Comparison of ENCODE assay signal across 34 cellular contexts in genomic region chr4:45569619-45570018, GRCh38.
DNase-seq lines count a peak whose midpoint lies in the region; ATAC-seq, FAIRE-seq and TF ChIP-seq lines count a peak whose summit lies in the region.
"Had no signal": no experiment of that assay in that cellular context is flagged by ENCODE, and none has a peak within 500 bp of the region (broad histone marks: within the 10 kb centered on the region; RNA-seq: fewer than 3 reads in every experiment).

No MANE protein-coding gene starts in this region.

- H3K27ac ChIP-seq in HepG2 (ENCODE audit: extremely low read length, insufficient read depth, low read length) (no peak overlapping the region), right lobe of liver (no peak overlapping the region), IMR-90 (ENCODE audit: insufficient read depth, low read length) (no peak overlapping the region), K562 (ENCODE audit: extremely low read depth, low read depth, low read length) (no peak overlapping the region), kidney (ENCODE audit: low read depth in 2 of 2, low read length in 2 of 2) (no peak overlapping the region)
- H3K27ac ChIP-seq: 22Rv1; A549; BLaER1; BLaER1 treated with 17β-estradiol and CSF1 and Interleukin-3, amounts not matched to agents 10 nM and 100 nM; C4-2B had no signal

- H3K4me1 ChIP-seq in HepG2 (ENCODE audit: insufficient read depth, low read length) (no peaks in the 10 kb centered on the region), right lobe of liver (no peaks in the 10 kb centered on the region), IMR-90 (ENCODE audit: control insufficient read depth, insufficient read depth, low read length) (no peaks in the 10 kb centered on the region), K562 (replicated peaks in 1 of 2; ENCODE audit: control insufficient read depth in 2 of 2, insufficient read depth in 2 of 2, low read length in 2 of 2) (no peaks in the 10 kb centered on the region), kidney (ENCODE audit: control insufficient read depth in 1 of 2, insufficient read depth in 1 of 2, low read depth in 1 of 2, low read length in 2 of 2) (no peaks in the 10 kb centered on the region)
- H3K4me1 ChIP-seq: A549; BE2C; BLaER1; BLaER1 treated with 17β-estradiol and CSF1 and Interleukin-3, amounts not matched to agents 10 nM and 100 nM; Caco-2 had no signal

- no peaks in the 10 kb centered on the region for H3K9me3 ChIP-seq in HepG2 (ENCODE audit: low read length)
- H3K9me3 ChIP-seq in right lobe of liver = no peaks in the 10 kb centered on the region
- no peaks in the 10 kb centered on the region; the same call in 1 of the 2 replicates for H3K9me3 ChIP-seq in IMR-90 (ENCODE audit: control insufficient read depth, insufficient read depth, low read length)
- no peaks in the 10 kb centered on the region for H3K9me3 ChIP-seq in K562 (replicated peaks; ENCODE audit: control insufficient read depth, insufficient read depth, low read depth, low read length)
- H3K9me3 ChIP-seq in kidney (ENCODE audit: control insufficient read depth in 1 of 2, low read length in 2 of 2) = no peaks in the 10 kb centered on the region
- H3K9me3 ChIP-seq: A549, BE2C, BLaER1, Caco-2 had no signal

- H3K4me3 ChIP-seq in HepG2 (replicated peaks in 1 of 3; ENCODE audit: insufficient read depth in 1 of 3, low read depth in 2 of 3, low read length in 3 of 3) (no peak overlapping the region), right lobe of liver (no peak overlapping the region), IMR-90 (ENCODE audit: insufficient read depth, low read depth, low read length) (no peak overlapping the region), K562 (no peak overlapping the region), kidney (ENCODE audit: low read length in 2 of 2) (no peak overlapping the region)
- H3K4me3 ChIP-seq: A549; BLaER1; BLaER1 treated with 17β-estradiol and CSF1 and Interleukin-3, amounts not matched to agents 10 nM and 100 nM had no signal

- H3K23ac ChIP-seq in IMR-90 (ENCODE audit: low read depth, low read length) = no peak overlapping the region

- no peak overlapping the region for H3K56ac ChIP-seq in IMR-90 (ENCODE audit: extremely low read depth, insufficient read depth, low read length)

- no peak overlapping the region for H2BK5ac ChIP-seq in IMR-90 (ENCODE audit: low read depth, low read length, poor library complexity, severe bottlenecking)

- H2AFZ ChIP-seq in HepG2 (ENCODE audit: low read length) (no peak overlapping the region), IMR-90 (replicated peaks; ENCODE audit: low read length, poor library complexity) (no peak overlapping the region), K562 (ENCODE audit: low read depth, low read length) (no peak overlapping the region)

- no peak overlapping the region for H2AK9ac ChIP-seq in IMR-90 (replicated peaks; ENCODE audit: low read depth, low read length, poor library complexity)

- H3K79me2 ChIP-seq in HepG2 (ENCODE audit: insufficient read depth, low read length) (no peaks in the 10 kb centered on the region), K562 (ENCODE audit: control insufficient read depth, insufficient read depth, low read length) (no peaks in the 10 kb centered on the region)

- no peak for TF ChIP-seq POLR2A in HepG2 (IDR thresholded peaks at IDR 0.05; ENCODE audit: insufficient read depth in 1 of 2, low read depth in 2 of 2, low read length in 2 of 2)
- no peak for TF ChIP-seq POLR2A in right lobe of liver (IDR thresholded peaks at IDR 0.05)
- no peak for TF ChIP-seq POLR2A in IMR-90 (IDR thresholded peaks at IDR 0.05; ENCODE audit: low read depth, low read length)
- no peak for TF ChIP-seq POLR2A in K562 (conservative IDR thresholded peaks at IDR 0.05)

- no peak overlapping the region for H3K14ac ChIP-seq in IMR-90 (replicated peaks; ENCODE audit: low read depth, low read length)

- no peak overlapping the region for H3K18ac ChIP-seq in IMR-90 (ENCODE audit: low read depth, low read length)

- H3K4me2 ChIP-seq in HepG2 (ENCODE audit: low read depth, low read length) (no peak overlapping the region), IMR-90 (ENCODE audit: low read depth, low read length) (no peak overlapping the region), K562 (ENCODE audit: insufficient read depth, low read length) (no peak overlapping the region)
- H3K4me2 ChIP-seq: A549; BLaER1; BLaER1 treated with 17β-estradiol and CSF1 and Interleukin-3, amounts not matched to agents 10 nM and 100 nM had no signal

- H3K4ac ChIP-seq in IMR-90 (ENCODE audit: low read depth, low read length) = no peak overlapping the region

- intact Hi-C loops in HepG2 (cut with micrococcal nuclease; ENCODE audit: unreplicated experiment) (no loop called here), right lobe of liver (cut with DNase I) (no loop called here), IMR-90 (cut with micrococcal nuclease) (no loop called here), K562 (cut with micrococcal nuclease) (no loop called here), kidney (cut with DNase I) (no loop called here)

- H4K20me1 ChIP-seq in HepG2 (ENCODE audit: insufficient read depth, low read length) (no peaks in the 10 kb centered on the region), IMR-90 (ENCODE audit: insufficient read depth, low read length) (no peaks in the 10 kb centered on the region), K562 (replicated peaks; ENCODE audit: control insufficient read depth, insufficient read depth, low read length) (no peaks in the 10 kb centered on the region)
- H4K20me1 ChIP-seq: BLaER1; BLaER1 treated with 17β-estradiol and CSF1 and Interleukin-3, amounts not matched to agents 10 nM and 100 nM had no signal

- no peak overlapping the region for H2BK15ac ChIP-seq in IMR-90 (ENCODE audit: low read depth, low read length)

- no TSS peak for BruUV-seq in HepG2 (replicated peaks; lab: Mats Ljungman, UMichigan)
- no TSS peak for BruUV-seq in IMR-90 (replicated peaks; lab: Mats Ljungman, UMichigan)
- BruUV-seq in K562 (replicated peaks; lab: Mats Ljungman, UMichigan) = no TSS peak

- CTCF ChIA-PET in HepG2 (lab: Yijun Ruan, JAX; ENCODE audit: low intra/inter-chr PET ratio, low total read pairs) = no interaction called here
- CTCF ChIA-PET in IMR-90 (lab: Yijun Ruan, JAX) = no interaction called here
- CTCF ChIA-PET in K562 (lab: Yijun Ruan, JAX; ENCODE audit: low intra/inter-chr PET ratio) = no interaction called here

- no peak for ATAC-seq in HepG2
- no peak for ATAC-seq in right lobe of liver
- ATAC-seq in IMR-90 (ENCODE audit: low read depth) = no peak
- ATAC-seq in K562 = no peak
- no peak for ATAC-seq in HG03095 (IDR thresholded peaks at IDR 0.05; ENCODE audit: unreplicated experiment)
- ATAC-seq: A549; CD8-positive, alpha-beta T cell had no signal

- dilution Hi-C loops in IMR-90 (cut with HindIII; ENCODE audit: low sequenced_read_pairs, unreplicated experiment) = no loop called here

- H2AK5ac ChIP-seq in IMR-90 (ENCODE audit: low read depth, low read length) = no peak overlapping the region

- POLR2A ChIA-PET in HepG2 (lab: Yijun Ruan, JAX) (no interaction called here), IMR-90 (lab: Charles Lee; ENCODE audit: unreplicated experiment) (no interaction called here), K562 (lab: Yijun Ruan, JAX) (no interaction called here)

- no peak for TF ChIP-seq EP300 in HepG2 (IDR thresholded peaks at IDR 0.05; ENCODE audit: low read depth in 2 of 2, low read length in 2 of 2)
- no peak for TF ChIP-seq EP300 in HepG2 (CRISPR knock-in tag; IDR thresholded peaks at IDR 0.05; ENCODE audit: borderline replicate concordance)
- no peak for TF ChIP-seq EP300 in K562 (IDR thresholded peaks at IDR 0.05; ENCODE audit: low read length)

- TF ChIP-seq RAD21 in HepG2 (CRISPR knock-in tag; IDR thresholded peaks at IDR 0.05) = no peak
- TF ChIP-seq RAD21 in IMR-90 (IDR thresholded peaks at IDR 0.05; ENCODE audit: low read length) = no peak
- no peak for TF ChIP-seq RAD21 in K562 (CRISPR knock-in tag; conservative IDR thresholded peaks at IDR 0.05 in 1 of 2, IDR thresholded peaks at IDR 0.05 in 1 of 2)

- no peak for DNase-seq in HepG2 (ENCODE audit: low spot score)
- DNase-seq in right lobe of liver = no peak
- no peak for DNase-seq in IMR-90
- DNase-seq in K562 (ENCODE audit: extremely low read depth in 1 of 4, low spot score in 3 of 4) = no peak
- no peak for DNase-seq in kidney
- no peak for DNase-seq in DMS79 treated with DMSO at 0.1 percent for 48 hours (lab: John Stamatoyannopoulos, UW)
- DNase-seq in SIG-M5 treated with dmso at 0.1 percent for 504 hours (lab: John Stamatoyannopoulos, UW; ENCODE audit: unreplicated experiment) = no peak
- DNase-seq: 8988T; ACHN; AML-193; BE2C; C1 segment of cervical spinal cord; Caco-2; Calu3; CD4-positive, alpha-beta memory T cell; CD4-positive, alpha-beta T cell; CD4-positive, CD25-positive, alpha-beta regulatory T cell; CD8-positive, alpha-beta memory T cell; CD8-positive, alpha-beta T cell; COR-L47; DMS 273 treated with DMSO at 0.1 percent for 48 hours; DMS153; DMS53; DMS79; DND-41; EL had no signal

- H3K9ac ChIP-seq in HepG2 (ENCODE audit: insufficient read depth, low read depth, low read length) = no peak overlapping the region
- no peak overlapping the region for H3K9ac ChIP-seq in IMR-90 (ENCODE audit: low read depth, low read length)
- no peak overlapping the region for H3K9ac ChIP-seq in K562 (ENCODE audit: insufficient read depth in 1 of 2, low read depth in 2 of 2, low read length in 2 of 2)
- H3K9ac ChIP-seq in kidney (ENCODE audit: low read length in 2 of 2) = no peak overlapping the region
- H3K9ac ChIP-seq: BLaER1; BLaER1 treated with 17β-estradiol and CSF1 and Interleukin-3, amounts not matched to agents 10 nM and 100 nM had no signal

- no peak overlapping the region for H4K91ac ChIP-seq in IMR-90 (ENCODE audit: insufficient read depth, low read depth, low read length)

- no peaks in the 10 kb centered on the region for H3K27me3 ChIP-seq in HepG2 (ENCODE audit: control insufficient read depth in 1 of 2, insufficient read depth in 2 of 2, low read length in 2 of 2)
- no peaks in the 10 kb centered on the region for H3K27me3 ChIP-seq in right lobe of liver
- no peaks in the 10 kb centered on the region for H3K27me3 ChIP-seq in IMR-90 (ENCODE audit: control insufficient read depth, insufficient read depth, low read length)
- no peaks in the 10 kb centered on the region for H3K27me3 ChIP-seq in K562 (ENCODE audit: control insufficient read depth in 2 of 2, insufficient read depth in 2 of 2, low read length in 2 of 2)
- H3K27me3 ChIP-seq: BE2C; BLaER1; BLaER1 treated with 17β-estradiol and CSF1 and Interleukin-3, amounts not matched to agents 10 nM and 100 nM had no signal

- no peak overlapping the region for H2BK20ac ChIP-seq in IMR-90 (ENCODE audit: low read depth, low read length)

- in situ Hi-C loops in HepG2 (cut with HindIII; ENCODE audit: extremely low pct_ligation_motif_present, low pct_unique_long_range_greater_than_20kb) = no loop called here
- in situ Hi-C loops in IMR-90 (cut with MboI; ENCODE audit: low sequenced_read_pairs) = no loop called here
- in situ Hi-C loops in K562 (cut with MboI) = no loop called here

- no peak overlapping the region for H2BK120ac ChIP-seq in IMR-90 (ENCODE audit: low read depth, low read length)

- TF ChIP-seq CTCF in HepG2 (CRISPR knock-in tag; IDR thresholded peaks at IDR 0.05) (no peak), right lobe of liver (IDR thresholded peaks at IDR 0.05) (no peak), IMR-90 (conservative IDR thresholded peaks at IDR 0.05; ENCODE audit: low read depth, low read length) (no peak), K562 (IDR thresholded peaks at IDR 0.05 in 2 of 3, conservative IDR thresholded peaks at IDR 0.05 in 1 of 3; ENCODE audit: insufficient read depth in 2 of 3, low read depth in 1 of 3, low read length in 3 of 3) (no peak), kidney (IDR thresholded peaks at IDR 0.05; ENCODE audit: borderline replicate concordance, extremely low read depth, insufficient read depth) (no peak)

- WGBS in HepG2 (ENCODE audit: low lambda C conversion rate) = 6% methylated on average over 1 of the region's 1 CpG
- 23% methylated on average over 1 of the region's 1 CpG for WGBS in right lobe of liver (ENCODE audit: insufficient coverage, low coverage, low lambda C conversion rate, missing lambda C conversion rate)
- WGBS in IMR-90 (ENCODE audit: extremely low coverage in 2 of 2, insufficient read length in 1 of 2), 2 experiments = no CpG with 5 or more reads among the region's 1 CpG
- 0% methylated on average over 1 of the region's 1 CpG for WGBS in K562 (ENCODE audit: insufficient coverage, low coverage, missing lambda C conversion rate)

- no peaks in the 10 kb centered on the region for H3K79me1 ChIP-seq in IMR-90 (ENCODE audit: low read depth in 1 of 2, low read length in 2 of 2)

- H3K36me3 ChIP-seq in HepG2 (replicated peaks in 1 of 2; ENCODE audit: control insufficient read depth in 1 of 2, insufficient read depth in 2 of 2, low read length in 2 of 2) = no peaks in the 10 kb centered on the region
- no peaks in the 10 kb centered on the region for H3K36me3 ChIP-seq in right lobe of liver
- H3K36me3 ChIP-seq in IMR-90 (ENCODE audit: control insufficient read depth, insufficient read depth, low read length) = no peaks in the 10 kb centered on the region
- no peaks in the 10 kb centered on the region for H3K36me3 ChIP-seq in K562 (ENCODE audit: control insufficient read depth, insufficient read depth, low read length)
- H3K36me3 ChIP-seq in kidney (ENCODE audit: control insufficient read depth in 1 of 2, insufficient read depth in 2 of 2, low read length in 2 of 2) = no peaks in the 10 kb centered on the region
- H3K36me3 ChIP-seq: BE2C; BLaER1; BLaER1 treated with 17β-estradiol and CSF1 and Interleukin-3, amounts not matched to agents 10 nM and 100 nM had no signal

- H3K9me1 ChIP-seq in IMR-90 (ENCODE audit: insufficient read depth, low read length) (no peaks in the 10 kb centered on the region), K562 (ENCODE audit: control insufficient read depth, insufficient read depth, low read length) (no peaks in the 10 kb centered on the region)

- FAIRE-seq in HepG2 (lab: Jason Lieb, UNC) (no peak), K562 (lab: Jason Lieb, UNC) (no peak), kidney (lab: Jason Lieb, UNC) (peak; percentile 19)
- FAIRE-seq: A204.1, A549, D721Med had no signal

- no peak overlapping the region for H4K5ac ChIP-seq in IMR-90 (ENCODE audit: low read depth, low read length)

- no peak overlapping the region for H4K8ac ChIP-seq in IMR-90 (ENCODE audit: low read depth in 2 of 2, low read length in 2 of 2)

Comparison
In these comparisons a context has a peak if more than half of its experiments do, and no peak if none do; other contexts are left out.
1. Of the 241 proteins assayed by ChIP-seq in both HepG2 and K562: peak only in HepG2: none; only in K562: none; in both: CEBPB; in neither: 239; mixed calls (peak in some experiments, not most) for 1.